8 cellular contexts compared by ENCODE assay signal in the genomic region with DNA sequence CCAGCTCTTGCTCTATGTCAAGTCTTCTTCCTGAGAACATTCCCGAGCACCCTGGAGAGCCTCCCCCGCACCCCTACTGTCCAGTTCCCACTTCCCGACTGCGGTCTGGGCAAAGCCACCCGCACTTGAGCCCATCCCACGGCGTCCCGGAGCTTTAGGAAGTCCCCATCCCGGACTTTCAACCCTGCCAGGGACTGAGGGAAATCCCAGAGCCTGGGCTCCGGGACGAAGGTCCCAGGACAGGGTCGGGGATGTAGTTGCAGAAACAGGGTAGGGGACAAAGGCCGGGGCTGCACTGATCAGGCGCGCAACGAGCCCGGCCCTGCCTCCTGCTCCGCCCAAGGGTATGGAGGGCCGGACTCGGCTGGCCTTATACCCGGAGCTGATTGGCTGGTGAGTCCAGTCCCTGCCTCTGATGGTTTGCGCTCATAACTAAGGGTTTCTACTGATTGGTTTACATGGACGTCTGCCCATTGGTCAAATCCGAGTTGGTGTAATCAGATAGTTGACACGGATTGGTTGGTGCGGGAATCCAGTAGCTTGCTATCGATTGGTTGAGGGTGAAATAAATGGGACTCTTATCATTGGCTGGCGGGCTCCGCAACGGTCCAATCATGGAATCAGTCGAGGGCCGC. TPM values are rescaled to one million over a fixed set of nuclear protein-coding genes. Genes with fewer than 3 reads are reported as not detected.
DNase-seq lines count a peak whose midpoint lies in the region; ATAC-seq and TF ChIP-seq lines count a peak whose summit lies in the region.

No MANE protein-coding gene starts in this region.

- no peaks in the 10 kb centered on the region for H3K36me3 ChIP-seq in kidney epithelial cell (ENCODE audit: control insufficient read depth, insufficient read depth, low read length)

- intact Hi-C loops in activated CD4-positive, alpha-beta T cell treated with anti-CD3 and anti-CD28 coated beads for 36 hours (cut with DNase I, micrococcal nuclease): loop anchor here (1.0 to 10.0 kb wide), 17 partner anchors 14 to 1342 kb away; a partner anchor contains a TSS

- H3K36me3 Mint-ChIP-seq in activated CD4-positive, alpha-beta T cell treated with anti-CD3 and anti-CD28 coated beads for 36 hours (ENCODE audit: low read depth): peaks cover 10% of the 10 kb centered on the region

- peaks cover 18% of the 10 kb centered on the region for H3K4me1 Mint-ChIP-seq in activated CD4-positive, alpha-beta T cell treated with anti-CD3 and anti-CD28 coated beads for 36 hours

- peak; percentile 79 for ATAC-seq in HG03432 (IDR thresholded peaks at IDR 0.05; ENCODE audit: unreplicated experiment)
- ATAC-seq in activated CD4-positive, alpha-beta T cell treated with anti-CD3 and anti-CD28 coated beads for 36 hours: peak; percentile 91

- DNase-seq in Ammon's horn (ENCODE audit: low spot score) (peak; percentile 100), NCI-H460 (ENCODE audit: extremely low read depth, low read depth) (peak; percentile 99), choroid plexus epithelial cell (ENCODE audit: low read depth) (peak; percentile 100), kidney epithelial cell (ENCODE audit: low read depth) (peak; percentile 100)
- DNase-seq in activated CD4-positive, alpha-beta T cell treated with anti-CD3 and anti-CD28 coated beads for 36 hours: peak; percentile 97
- peak; percentile 95 for DNase-seq in stimulated activated CD4-positive, alpha-beta T cell treated with anti-CD3 and anti-CD28 coated beads, Interleukin-15, amount 100 ng/mL, for 24 hours

- POLR2A ChIA-PET in activated CD4-positive, alpha-beta T cell treated with anti-CD3 and anti-CD28 coated beads for 36 hours (lab: Charles Lee): interaction anchor here (0.6 to 2.9 kb wide), 12 partner anchors 10 to 142 kb away, joined by 3 to 12 read pairs (median 4); a partner anchor contains a TSS

- no peaks in the 10 kb centered on the region for H3K27me3 Mint-ChIP-seq in activated CD4-positive, alpha-beta T cell treated with anti-CD3 and anti-CD28 coated beads for 36 hours

- TF ChIP-seq CTCF in choroid plexus epithelial cell (conservative IDR thresholded peaks at IDR 0.05; ENCODE audit: low read depth, low read length) (no peak), kidney epithelial cell (IDR thresholded peaks at IDR 0.05; ENCODE audit: insufficient read depth, low read length, poor library complexity, severe bottlenecking) (no peak)

- H3K27ac Mint-ChIP-seq in activated CD4-positive, alpha-beta T cell treated with anti-CD3 and anti-CD28 coated beads for 36 hours: peak overlapping the region; percentile 93

- peak; percentile 91 for TF ChIP-seq POLR2A in GM19193 (IDR thresholded peaks at IDR 0.05; ENCODE audit: extremely low read depth, insufficient read depth, insufficient read length)

- H3K27me3 ChIP-seq in kidney epithelial cell (ENCODE audit: control insufficient read depth, insufficient read depth, low read length): no peaks in the 10 kb centered on the region

- CTCF ChIA-PET in activated CD4-positive, alpha-beta T cell treated with anti-CD3 and anti-CD28 coated beads for 36 hours (lab: Charles Lee): interaction anchor here (0.5 to 3.1 kb wide), 11 partner anchors 10 to 650 kb away, joined by 3 to 37 read pairs (median 5); a partner anchor contains a TSS

- H3K4me3 Mint-ChIP-seq in activated CD4-positive, alpha-beta T cell treated with anti-CD3 and anti-CD28 coated beads for 36 hours: peak overlapping the region; percentile 89

- no peaks in the 10 kb centered on the region for H3K9me3 Mint-ChIP-seq in activated CD4-positive, alpha-beta T cell treated with anti-CD3 and anti-CD28 coated beads for 36 hours (ENCODE audit: low read depth)

- peak overlapping the region; percentile 77 for H3K4me3 ChIP-seq in choroid plexus epithelial cell (ENCODE audit: low read depth, low read length)
- peak overlapping the region; percentile 65 for H3K4me3 ChIP-seq in kidney epithelial cell (ENCODE audit: low read depth, low read length)

RNA-seq across cellular contexts. Expression of a gene that starts 0.8 kb away (rescaled TPM):
- 2.3 and 3.5 TPM in 2 replicates for total RNA-seq in NCI-H460 (2014; rRNA removed; shearing (Covaris generic))
- polyA plus RNA-seq in NCI-H460 (2014; cell fraction: nucleus; rRNA removed): 13.9 and 15.6 TPM in 2 replicates
- 10 to 100 TPM; 12.6 to 18.0 TPM for total RNA-seq in activated CD4-positive, alpha-beta T cell treated with anti-CD3 and anti-CD28 coated beads for 36 hours
- total RNA-seq in kidney epithelial cell: 6.4 and 6.6 TPM in 2 replicates

RNA-seq across cellular contexts. Expression of a gene that starts 3.9 kb away (rescaled TPM):
- total RNA-seq in NCI-H460 (2014; rRNA removed; shearing (Covaris generic)): 2.6 TPM in 2 replicates
- 10.9 and 19.5 TPM in 2 replicates for polyA plus RNA-seq in NCI-H460 (2014; cell fraction: nucleus; rRNA removed)
- 10 to 100 TPM; 11.0 to 11.5 TPM for total RNA-seq in activated CD4-positive, alpha-beta T cell treated with anti-CD3 and anti-CD28 coated beads for 36 hours
- 78.5 and 84.8 TPM in 2 replicates for total RNA-seq in kidney epithelial cell

RNA-seq across cellular contexts. Expression of a gene that starts 38.1 kb away (rescaled TPM):
- total RNA-seq in NCI-H460 (2014; rRNA removed; shearing (Covaris generic)): not detected in 2 replicates
- 0.07 TPM in 1 of 2 replicates, not detected in the other for polyA plus RNA-seq in NCI-H460 (2014; cell fraction: nucleus; rRNA removed)
- 10 to 100 TPM; 23.1 to 25.3 TPM for total RNA-seq in activated CD4-positive, alpha-beta T cell treated with anti-CD3 and anti-CD28 coated beads for 36 hours
- 11.3 and 13.2 TPM in 2 replicates for total RNA-seq in kidney epithelial cell

RNA-seq across cellular contexts. Expression of a gene that starts 40.3 kb away (rescaled TPM):
- total RNA-seq in NCI-H460 (2014; rRNA removed; shearing (Covaris generic)): not detected in 2 replicates
- not detected in 2 replicates for polyA plus RNA-seq in NCI-H460 (2014; cell fraction: nucleus; rRNA removed)
- 10 to 100 TPM; 15.8 to 16.1 TPM for total RNA-seq in activated CD4-positive, alpha-beta T cell treated with anti-CD3 and anti-CD28 coated beads for 36 hours
- total RNA-seq in kidney epithelial cell: not detected in 2 replicates

RNA-seq across cellular contexts. Expression of a gene that starts 57.8 kb away (rescaled TPM):
- 31.1 and 36.6 TPM in 2 replicates for total RNA-seq in NCI-H460 (2014; rRNA removed; shearing (Covaris generic))
- polyA plus RNA-seq in NCI-H460 (2014; cell fraction: nucleus; rRNA removed): 38.7 and 42.6 TPM in 2 replicates
- 10 to 100 TPM; 42.0 to 46.8 TPM for total RNA-seq in activated CD4-positive, alpha-beta T cell treated with anti-CD3 and anti-CD28 coated beads for 36 hours
- 60.9 and 72.0 TPM in 2 replicates for total RNA-seq in kidney epithelial cell

Comparison
In these comparisons a context has a peak if more than half of its experiments do, and no peak if none do; other contexts are left out.
1. Peak in every context shown above with its lines: DNase-seq, ATAC-seq and H3K4me3 ChIP-seq.
2. RNA of a gene that starts 38.1 kb away (total RNA-seq): 23.1 to 25.3 TPM in activated CD4-positive, alpha-beta T cell treated with anti-CD3 and anti-CD28 coated beads for 36 hours and 11.3 to 13.2 TPM in kidney epithelial cell; not detected in NCI-H460; every median in the first group is over 10 times any median in the second.